21 cellular contexts compared by ENCODE assay signal in genomic region chr5:64585654-64586053, GRCh38.
"Had no signal": no experiment of that assay in that cellular context is flagged by ENCODE, and none has a peak within 500 bp of the region (broad histone marks: within the 10 kb centered on the region; RNA-seq: fewer than 3 reads in every experiment).

No MANE protein-coding gene starts in this region.

- H3K27ac ChIP-seq: breast epithelium, right lobe of liver, skin epidermis, thyroid gland, WERI-Rb-1 had no signal

- DNase-seq: activated CD4-positive, alpha-beta T cell treated with anti-CD3 and anti-CD28 coated beads for 48 hours; activated CD4-positive, alpha-beta T cell treated with anti-CD3 and anti-CD28 coated beads, Interleukin-2, amount 50 U/mL, for 48 hours; activated CD8-positive, alpha-beta memory T cell treated with anti-CD3 and anti-CD28 coated beads for 24 hours; activated effector memory CD4-positive, alpha-beta T cell treated with Interleukin-2 at 50 U/mL for 16 hours; activated naive CD4-positive, alpha-beta T cell treated with Interleukin-2 at 50 U/mL for 16 hours; activated naive CD8-positive, alpha-beta T cell treated with anti-CD3 and anti-CD28 coated beads for 36 hours; cerebellar nuclear complex; cortex of kidney; effector memory CD8-positive, alpha-beta T cell; erythroblast; foreskin melanocyte; mammary epithelial cell; right lobe of liver; stimulated activated CD4-positive, alpha-beta T cell treated with anti-CD3 and anti-CD28 coated beads, Interleukin-4, amount 100 ng/mL, for 24 hours; substantia nigra; thyroid gland; WERI-Rb-1 had no signal

- ATAC-seq: activated CD4-positive, CD25-positive, alpha-beta regulatory T cell treated with anti-CD3 and anti-CD28 coated beads, Interleukin-2, amount 50 U/mL, for 24 hours; effector memory CD8-positive, alpha-beta T cell; right lobe of liver; stimulated activated effector memory CD8-positive, alpha-beta T cell treated with anti-CD3 and anti-CD28 coated beads, Interleukin-12 subunit alpha, Interleukin-12 subunit beta, amount 100 ng/mL, for 72 hours had no signal

- H3K27me3 ChIP-seq: breast epithelium, right lobe of liver, thyroid gland had no signal

- H3K4me3 ChIP-seq: breast epithelium, right lobe of liver, skin epidermis, thyroid gland had no signal

- H3K36me3 ChIP-seq: breast epithelium, right lobe of liver, thyroid gland, WERI-Rb-1 had no signal

- H3K4me1 ChIP-seq: breast epithelium, right lobe of liver, thyroid gland had no signal

- H3K9me3 ChIP-seq: breast epithelium, right lobe of liver, thyroid gland had no signal
